2 cellular contexts compared by ENCODE assay signal in genomic region chr1:234478152-234478480, GRCh38.
TF ChIP-seq lines count a peak whose summit lies in the region.

No MANE protein-coding gene starts in this region.

TF ChIP-seq in HEK293, 187 proteins besides CTCF, POLR2A, EP300 and RAD21 (continued from another document):
- TF ChIP-seq KLF17 (tag by site-specific recombination; IDR thresholded peaks at IDR 0.05) = peak; percentile 32; the same call in 1 of the 2 replicates
- 0 out of 2 replicates have a peak, but pooled peaks have one; percentile 54 for TF ChIP-seq ZEB2 (tag by site-specific recombination; IDR thresholded peaks at IDR 0.05)
- peak; percentile 35; the same call in 1 of the 2 replicates for TF ChIP-seq INSM2 (tag by site-specific recombination; IDR thresholded peaks at IDR 0.05)
- TF ChIP-seq SP3 (tag by site-specific recombination; IDR thresholded peaks at IDR 0.05) = 0 out of 2 replicates have a peak, but pooled peaks have one; percentile 24
- TF ChIP-seq KLF1 (tag by site-specific recombination; IDR thresholded peaks at IDR 0.05) = peak; percentile 17; the same call in 1 of the 2 replicates
- TF ChIP-seq ZNF292 (tag by site-specific recombination; IDR thresholded peaks at IDR 0.05; ENCODE audit: borderline replicate concordance, low read depth) = no peak
- TF ChIP-seq ZNF610 (tag by site-specific recombination; IDR thresholded peaks at IDR 0.05; ENCODE audit: borderline replicate concordance) = no peak
- peak; percentile 77 for TF ChIP-seq ZBTB8A (tag by site-specific recombination; IDR thresholded peaks at IDR 0.05)
- no peak for TF ChIP-seq ZNF48 (tag by site-specific recombination; IDR thresholded peaks at IDR 0.05)
- TF ChIP-seq EGR2 (tag by site-specific recombination; IDR thresholded peaks at IDR 0.05; ENCODE audit: low read depth) = peak; percentile 29; the same call in 1 of the 2 replicates
- TF ChIP-seq GLIS2 (tag by site-specific recombination; IDR thresholded peaks at IDR 0.05) = peak; percentile 56; the same call in 1 of the 2 replicates
- TF ChIP-seq SP7 (tag by site-specific recombination; IDR thresholded peaks at IDR 0.05) = 0 out of 2 replicates have a peak, but pooled peaks have one; percentile 17
- TF ChIP-seq, protein P1, sequence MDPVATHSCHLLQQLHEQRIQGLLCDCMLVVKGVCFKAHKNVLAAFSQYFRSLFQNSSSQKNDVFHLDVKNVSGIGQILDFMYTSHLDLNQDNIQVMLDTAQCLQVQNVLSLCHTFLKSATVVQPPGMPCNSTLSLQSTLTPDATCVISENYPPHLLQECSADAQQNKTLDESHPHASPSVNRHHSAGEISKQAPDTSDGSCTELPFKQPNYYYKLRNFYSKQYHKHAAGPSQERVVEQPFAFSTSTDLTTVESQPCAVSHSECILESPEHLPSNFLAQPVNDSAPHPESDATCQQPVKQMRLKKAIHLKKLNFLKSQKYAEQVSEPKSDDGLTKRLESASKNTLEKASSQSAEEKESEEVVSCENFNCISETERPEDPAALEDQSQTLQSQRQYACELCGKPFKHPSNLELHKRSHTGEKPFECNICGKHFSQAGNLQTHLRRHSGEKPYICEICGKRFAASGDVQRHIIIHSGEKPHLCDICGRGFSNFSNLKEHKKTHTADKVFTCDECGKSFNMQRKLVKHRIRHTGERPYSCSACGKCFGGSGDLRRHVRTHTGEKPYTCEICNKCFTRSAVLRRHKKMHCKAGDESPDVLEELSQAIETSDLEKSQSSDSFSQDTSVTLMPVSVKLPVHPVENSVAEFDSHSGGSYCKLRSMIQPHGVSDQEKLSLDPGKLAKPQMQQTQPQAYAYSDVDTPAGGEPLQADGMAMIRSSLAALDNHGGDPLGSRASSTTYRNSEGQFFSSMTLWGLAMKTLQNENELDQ (tag by site-specific recombination; IDR thresholded peaks at IDR 0.05; ENCODE audit: low read depth) = no peak
- peak; percentile 72; the same call in 1 of the 2 replicates for TF ChIP-seq ZBTB20 (tag by site-specific recombination; IDR thresholded peaks at IDR 0.05)
- peak; percentile 63 for TF ChIP-seq SCRT2 (tag by site-specific recombination; IDR thresholded peaks at IDR 0.05)
- 0 out of 2 replicates have a peak, but pooled peaks have one; percentile 4 for TF ChIP-seq ZNF677 (tag by site-specific recombination; IDR thresholded peaks at IDR 0.05)
- TF ChIP-seq ZNF341 (tag by site-specific recombination; IDR thresholded peaks at IDR 0.05; ENCODE audit: low read depth) = peak; percentile 60
- TF ChIP-seq GLIS1 (tag by site-specific recombination; IDR thresholded peaks at IDR 0.05) = 0 out of 2 replicates have a peak, but pooled peaks have one; percentile 20
- TF ChIP-seq ZNF596 (tag by site-specific recombination; IDR thresholded peaks at IDR 0.05) = peak; percentile 5; the same call in 1 of the 2 replicates
- TF ChIP-seq BCL11B (tag by site-specific recombination; IDR thresholded peaks at IDR 0.05; ENCODE audit: low read depth) = no peak
- no peak for TF ChIP-seq ZNF121 (tag by site-specific recombination; IDR thresholded peaks at IDR 0.05)
- peak; percentile 39; the same call in 1 of the 2 replicates for TF ChIP-seq ZBTB48 (tag by site-specific recombination; IDR thresholded peaks at IDR 0.05)
TF ChIP-seq in HEK293: peak in this region for 17.

TF ChIP-seq in HepG2, 621 proteins besides CTCF, POLR2A, EP300 and RAD21 (continued from another document and continues in another):
- TF ChIP-seq, protein P2, sequence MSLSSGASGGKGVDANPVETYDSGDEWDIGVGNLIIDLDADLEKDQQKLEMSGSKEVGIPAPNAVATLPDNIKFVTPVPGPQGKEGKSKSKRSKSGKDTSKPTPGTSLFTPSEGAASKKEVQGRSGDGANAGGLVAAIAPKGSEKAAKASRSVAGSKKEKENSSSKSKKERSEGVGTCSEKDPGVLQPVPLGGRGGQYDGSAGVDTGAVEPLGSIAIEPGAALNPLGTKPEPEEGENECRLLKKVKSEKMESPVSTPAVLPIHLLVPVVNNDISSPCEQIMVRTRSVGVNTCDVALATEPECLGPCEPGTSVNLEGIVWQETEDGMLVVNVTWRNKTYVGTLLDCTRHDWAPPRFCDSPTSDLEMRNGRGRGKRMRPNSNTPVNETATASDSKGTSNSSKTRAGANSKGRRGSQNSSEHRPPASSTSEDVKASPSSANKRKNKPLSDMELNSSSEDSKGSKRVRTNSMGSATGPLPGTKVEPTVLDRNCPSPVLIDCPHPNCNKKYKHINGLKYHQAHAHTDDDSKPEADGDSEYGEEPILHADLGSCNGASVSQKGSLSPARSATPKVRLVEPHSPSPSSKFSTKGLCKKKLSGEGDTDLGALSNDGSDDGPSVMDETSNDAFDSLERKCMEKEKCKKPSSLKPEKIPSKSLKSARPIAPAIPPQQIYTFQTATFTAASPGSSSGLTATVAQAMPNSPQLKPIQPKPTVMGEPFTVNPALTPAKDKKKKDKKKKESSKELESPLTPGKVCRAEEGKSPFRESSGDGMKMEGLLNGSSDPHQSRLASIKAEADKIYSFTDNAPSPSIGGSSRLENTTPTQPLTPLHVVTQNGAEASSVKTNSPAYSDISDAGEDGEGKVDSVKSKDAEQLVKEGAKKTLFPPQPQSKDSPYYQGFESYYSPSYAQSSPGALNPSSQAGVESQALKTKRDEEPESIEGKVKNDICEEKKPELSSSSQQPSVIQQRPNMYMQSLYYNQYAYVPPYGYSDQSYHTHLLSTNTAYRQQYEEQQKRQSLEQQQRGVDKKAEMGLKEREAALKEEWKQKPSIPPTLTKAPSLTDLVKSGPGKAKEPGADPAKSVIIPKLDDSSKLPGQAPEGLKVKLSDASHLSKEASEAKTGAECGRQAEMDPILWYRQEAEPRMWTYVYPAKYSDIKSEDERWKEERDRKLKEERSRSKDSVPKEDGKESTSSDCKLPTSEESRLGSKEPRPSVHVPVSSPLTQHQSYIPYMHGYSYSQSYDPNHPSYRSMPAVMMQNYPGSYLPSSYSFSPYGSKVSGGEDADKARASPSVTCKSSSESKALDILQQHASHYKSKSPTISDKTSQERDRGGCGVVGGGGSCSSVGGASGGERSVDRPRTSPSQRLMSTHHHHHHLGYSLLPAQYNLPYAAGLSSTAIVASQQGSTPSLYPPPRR (CRISPR knock-in tag; IDR thresholded peaks at IDR 0.05; ENCODE audit: borderline replicate concordance) = no peak
- TF ChIP-seq ZNF124 (CRISPR knock-in tag; IDR thresholded peaks at IDR 0.05) = no peak
- no peak for TF ChIP-seq RERE (CRISPR knock-in tag; IDR thresholded peaks at IDR 0.05; ENCODE audit: low read depth)
- no peak for TF ChIP-seq DR1 (CRISPR knock-in tag; IDR thresholded peaks at IDR 0.05)
- no peak for TF ChIP-seq ZNF160 (CRISPR knock-in tag; IDR thresholded peaks at IDR 0.05)
- no peak for TF ChIP-seq CREM (IDR thresholded peaks at IDR 0.05)
- no peak for TF ChIP-seq CREM (CRISPR knock-in tag; IDR thresholded peaks at IDR 0.05)
- TF ChIP-seq, protein P3, sequence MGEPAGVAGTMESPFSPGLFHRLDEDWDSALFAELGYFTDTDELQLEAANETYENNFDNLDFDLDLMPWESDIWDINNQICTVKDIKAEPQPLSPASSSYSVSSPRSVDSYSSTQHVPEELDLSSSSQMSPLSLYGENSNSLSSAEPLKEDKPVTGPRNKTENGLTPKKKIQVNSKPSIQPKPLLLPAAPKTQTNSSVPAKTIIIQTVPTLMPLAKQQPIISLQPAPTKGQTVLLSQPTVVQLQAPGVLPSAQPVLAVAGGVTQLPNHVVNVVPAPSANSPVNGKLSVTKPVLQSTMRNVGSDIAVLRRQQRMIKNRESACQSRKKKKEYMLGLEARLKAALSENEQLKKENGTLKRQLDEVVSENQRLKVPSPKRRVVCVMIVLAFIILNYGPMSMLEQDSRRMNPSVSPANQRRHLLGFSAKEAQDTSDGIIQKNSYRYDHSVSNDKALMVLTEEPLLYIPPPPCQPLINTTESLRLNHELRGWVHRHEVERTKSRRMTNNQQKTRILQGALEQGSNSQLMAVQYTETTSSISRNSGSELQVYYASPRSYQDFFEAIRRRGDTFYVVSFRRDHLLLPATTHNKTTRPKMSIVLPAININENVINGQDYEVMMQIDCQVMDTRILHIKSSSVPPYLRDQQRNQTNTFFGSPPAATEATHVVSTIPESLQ (CRISPR knock-in tag; conservative IDR thresholded peaks at IDR 0.05) = no peak
- TF ChIP-seq ZC3H4 (CRISPR knock-in tag; IDR thresholded peaks at IDR 0.05; ENCODE audit: borderline replicate concordance) = no peak
- TF ChIP-seq ZNF30 (CRISPR knock-in tag; IDR thresholded peaks at IDR 0.05) = no peak
- no peak for TF ChIP-seq POLR2AphosphoS2 (IDR thresholded peaks at IDR 0.05; ENCODE audit: low read depth, low read length)
- TF ChIP-seq SP2 (CRISPR knock-in tag; IDR thresholded peaks at IDR 0.05) = no peak
- no peak for TF ChIP-seq ZNF292 (CRISPR knock-in tag; IDR thresholded peaks at IDR 0.05; ENCODE audit: borderline replicate concordance, low read depth)
- no peak for TF ChIP-seq NCOR1 (IDR thresholded peaks at IDR 0.05; ENCODE audit: borderline replicate concordance, low read length)
- no peak for TF ChIP-seq ATRX (CRISPR knock-in tag; IDR thresholded peaks at IDR 0.05; ENCODE audit: borderline replicate concordance)
- no peak for TF ChIP-seq PBX3 (CRISPR knock-in tag; IDR thresholded peaks at IDR 0.05; ENCODE audit: borderline replicate concordance)
- TF ChIP-seq RFX5 (IDR thresholded peaks at IDR 0.05; ENCODE audit: low read depth, low read length) = no peak
- no peak for TF ChIP-seq ONECUT2 (CRISPR knock-in tag; IDR thresholded peaks at IDR 0.05)
